In genomic region chr3:147411777-147412176, GRCh38 we compare ENCODE assay signal across 17 cellular contexts. TPM values are rescaled to one million over a fixed set of nuclear protein-coding genes. Genes with fewer than 3 reads are reported as not detected.
DNase-seq lines count a peak whose midpoint lies in the region; ATAC-seq lines count a peak whose summit lies in the region.
"Had no signal": no experiment of that assay in that cellular context is flagged by ENCODE, and none has a peak within 500 bp of the region (broad histone marks: within the 10 kb centered on the region; RNA-seq: fewer than 3 reads in every experiment).

No MANE protein-coding gene starts in this region.

- H3K18ac ChIP-seq in neuronal stem cell (ENCODE audit: low read length): peak overlapping the region; percentile 11

- H2BK5ac ChIP-seq in neuronal stem cell (ENCODE audit: low read length): no peak overlapping the region

- peak overlapping the region; percentile 91 for H2AFZ ChIP-seq in neuronal stem cell (ENCODE audit: low read length)

- peak overlapping the region; percentile 18 for H3K4me2 ChIP-seq in neuronal stem cell (ENCODE audit: insufficient read depth, low read length, poor library complexity, severe bottlenecking)

- H3K23ac ChIP-seq in neuronal stem cell (ENCODE audit: low read depth, low read length, poor library complexity): no peak overlapping the region

- H4K91ac ChIP-seq in neuronal stem cell (ENCODE audit: low read depth, low read length, poor library complexity): no peak overlapping the region

- no peak overlapping the region for H2BK15ac ChIP-seq in neuronal stem cell (ENCODE audit: low read length)

- H4K8ac ChIP-seq in neuronal stem cell (ENCODE audit: low read depth, low read length): no peak overlapping the region

- DNase-seq in DMS53 (lab: John Stamatoyannopoulos, UW) (peak; percentile 22), DMS53 treated with DMSO at 0.1 percent for 48 hours (lab: John Stamatoyannopoulos, UW; ENCODE audit: unreplicated experiment) (no peak), MG63 (peak; percentile 68), ecto neural progenitor cell (ENCODE audit: low spot score) (peak; percentile 48), neuronal stem cell (ENCODE audit: low spot score) (peak; percentile 35), NCI-H2029 (lab: John Stamatoyannopoulos, UW) (no peak), LoVo (ENCODE audit: low spot score) (no peak)
- DNase-seq: DMS 273 treated with DMSO at 0.1 percent for 48 hours; effector CD4-positive, alpha-beta T cell; left ventricle myocardium inferior; NCI-H1417 treated with DMSO at 0.1 percent for 48 hours; Right ventricle myocardium superior had no signal

- no peak overlapping the region for H2BK120ac ChIP-seq in neuronal stem cell (ENCODE audit: low read depth, low read length)

- H3K4me3 ChIP-seq in MG63: peak overlapping the region; percentile 73
- H3K4me3 ChIP-seq in neuronal stem cell (ENCODE audit: low read length in 2 of 2): peak overlapping the region in 1 of 2 donors; percentile 76

- H3K4ac ChIP-seq in neuronal stem cell (ENCODE audit: low read length): no peak overlapping the region

- H3K4me1 ChIP-seq in neuronal stem cell (ENCODE audit: control insufficient read depth in 2 of 2, insufficient read depth in 1 of 2, low read depth in 1 of 2, low read length in 2 of 2): peaks cover 7 to 24% of the 10 kb centered on the region in 2 donors

- ATAC-seq in GM18868 (IDR thresholded peaks at IDR 0.05; ENCODE audit: unreplicated experiment): no peak
- ATAC-seq: activated naive CD4-positive, alpha-beta T cell treated with anti-CD3 and anti-CD28 coated beads, Interleukin-2, amount 50 U/mL, for 72 hours; HCT116 had no signal

- H3K9ac ChIP-seq in neuronal stem cell (ENCODE audit: low read depth, low read length, poor library complexity): no peak overlapping the region

- H3K79me1 ChIP-seq in neuronal stem cell (ENCODE audit: low read depth, low read length): peaks cover 11% of the 10 kb centered on the region

- H3K27me3 ChIP-seq in MG63 (no peaks in the 10 kb centered on the region), neuronal stem cell (ENCODE audit: control insufficient read depth in 3 of 3, insufficient read depth in 3 of 3, low read depth in 1 of 3, low read length in 3 of 3) (peaks cover 14 to 77% (median 26%) of the 10 kb centered on the region in 3 experiments)

- no peaks in the 10 kb centered on the region for H3K9me3 ChIP-seq in MG63
- peaks cover 0 to 13% of the 10 kb centered on the region in 2 donors for H3K9me3 ChIP-seq in neuronal stem cell (replicated peaks in 1 of 2; ENCODE audit: control insufficient read depth in 2 of 2, insufficient read depth in 1 of 2, low read depth in 1 of 2, low read length in 2 of 2)
- H3K9me3 ChIP-seq: left ventricle myocardium inferior had no signal

- H3K14ac ChIP-seq in neuronal stem cell (ENCODE audit: low read length): no peak overlapping the region

- H2AK5ac ChIP-seq in neuronal stem cell (ENCODE audit: low read depth, low read length): no peak overlapping the region

- WGBS in neuronal stem cell (ENCODE audit: extremely low coverage in 2 of 2, insufficient read length in 2 of 2, insufficient replicate concordance in 1 of 2), 2 donors: no CpG with 5 or more reads among the region's 17 CpGs

- H3K36me3 ChIP-seq in MG63: peaks cover 63% of the 10 kb centered on the region
- H3K36me3 ChIP-seq in neuronal stem cell (replicated peaks in 1 of 2; ENCODE audit: control insufficient read depth in 2 of 2, insufficient read depth in 2 of 2, low read length in 2 of 2): peaks cover 0 to 38% of the 10 kb centered on the region in 2 donors
- H3K36me3 ChIP-seq: left ventricle myocardium inferior had no signal

- no peak overlapping the region for H2BK12ac ChIP-seq in neuronal stem cell (ENCODE audit: low read length)

- H3K27ac ChIP-seq in neuronal stem cell (replicated peaks; ENCODE audit: low read length): no peak overlapping the region
- H3K27ac ChIP-seq: 22Rv1, left ventricle myocardium inferior had no signal

RNA-seq across cellular contexts. Expression of gene ZIC1, which starts 2.6 kb away (rescaled TPM):
- 24.3 and 31.9 TPM in 2 replicates for total RNA-seq in MG63 (2014; rRNA removed; shearing (Covaris generic); ENCODE audit: low replicate concordance)
- 24.9 TPM for polyA plus RNA-seq in neuronal stem cell (2013, experiment 1 of 2)
- polyA plus RNA-seq in neuronal stem cell (2013, experiment 2 of 2): 27.0 TPM
- total RNA-seq: activated naive CD4-positive, alpha-beta T cell treated with anti-CD3 and anti-CD28 coated beads, Interleukin-2, amount 50 U/mL, for 72 hours; left ventricle myocardium inferior; Right ventricle myocardium superior had no signal

RNA-seq across cellular contexts. Expression of gene ZIC4, which starts 5.4 kb away (rescaled TPM):
- total RNA-seq in MG63 (2014; rRNA removed; shearing (Covaris generic); ENCODE audit: low replicate concordance): 1.5 and 2.2 TPM in 2 replicates
- 0.67 TPM for polyA plus RNA-seq in neuronal stem cell (2013, experiment 1 of 2)
- polyA plus RNA-seq in neuronal stem cell (2013, experiment 2 of 2): 0.78 TPM
- total RNA-seq: activated naive CD4-positive, alpha-beta T cell treated with anti-CD3 and anti-CD28 coated beads, Interleukin-2, amount 50 U/mL, for 72 hours; glomerular endothelial cell; left ventricle myocardium inferior; Right ventricle myocardium superior had no signal

Comparison
In these comparisons a context has a peak if more than half of its experiments do, and no peak if none do; other contexts are left out.
1. DNase-seq: peak in DMS53 (single experiment), MG63 (single experiment), ecto neural progenitor cell (single experiment) and neuronal stem cell (single experiment); none in DMS53 treated with DMSO at 0.1 percent for 48 hours (single experiment), NCI-H2029 (single experiment) and LoVo (single experiment).